In genomic region chr6:26175428-26176181, GRCh38 we compare ENCODE assay signal across 2 cellular contexts.
TF ChIP-seq lines count a peak whose summit lies in the region.

No MANE protein-coding gene starts in this region.

TF ChIP-seq in HEK293, 187 proteins besides CTCF, POLR2A, EP300 and RAD21 (continued from another document):
- TF ChIP-seq ZNF362 (tag by site-specific recombination; IDR thresholded peaks at IDR 0.05) (0 out of 2 replicates have a peak, but pooled peaks have one; percentile 33), MYNN (tag by site-specific recombination; IDR thresholded peaks at IDR 0.05; ENCODE audit: borderline replicate concordance) (peak; percentile 80), OVOL3 (tag by site-specific recombination; IDR thresholded peaks at IDR 0.05) (no peak), ZNF660 (tag by site-specific recombination; IDR thresholded peaks at IDR 0.05) (peak; percentile 65; the same call in 1 of the 2 replicates), ZBTB11 (tag by site-specific recombination; conservative IDR thresholded peaks at IDR 0.05; ENCODE audit: low read depth) (no peak), IKZF3 (tag by site-specific recombination; IDR thresholded peaks at IDR 0.05) (no peak), PATZ1 (tag by site-specific recombination; IDR thresholded peaks at IDR 0.05) (0 out of 2 replicates have a peak, but pooled peaks have one; percentile 21), ZNF654 (tag by site-specific recombination; IDR thresholded peaks at IDR 0.05; ENCODE audit: low read depth) (peak; percentile 89), ZNF513 (tag by site-specific recombination; IDR thresholded peaks at IDR 0.05) (peak; percentile 44; the same call in 1 of the 2 replicates), ZNF366 (tag by site-specific recombination; conservative IDR thresholded peaks at IDR 0.05) (peak; percentile 35; the same call in 1 of the 2 replicates), PRDM10 (tag by site-specific recombination; IDR thresholded peaks at IDR 0.05) (peak; percentile 35; the same call in 1 of the 2 replicates)

TF ChIP-seq in GM12878, 131 proteins besides CTCF, POLR2A, EP300 and RAD21 (continued from another document):
- TF ChIP-seq SKIL (IDR thresholded peaks at IDR 0.05; ENCODE audit: low read depth, poor library complexity, severe bottlenecking) (peak; percentile 67), MTA2 (IDR thresholded peaks at IDR 0.05; ENCODE audit: low read depth) (no peak; the same call in 1 of the 2 replicates), SMAD1 (IDR thresholded peaks at IDR 0.05; ENCODE audit: low read depth, partially characterized antibody) (no peak), RELB (IDR thresholded peaks at IDR 0.05; ENCODE audit: low read depth) (peak; percentile 65), NFIC (IDR thresholded peaks at IDR 0.05; ENCODE audit: low read depth, low read length) (0 out of 2 replicates have a peak, but pooled peaks have one; percentile 21), NBN (IDR thresholded peaks at IDR 0.05) (peak; percentile 63), ZNF384 (IDR thresholded peaks at IDR 0.05; ENCODE audit: borderline replicate concordance, low read depth, low read length) (peak; percentile 56; the same call in 1 of the 2 replicates), CBX3 (IDR thresholded peaks at IDR 0.05; ENCODE audit: borderline replicate concordance, low read depth) (no peak), MEF2B (IDR thresholded peaks at IDR 0.05; ENCODE audit: partially characterized antibody, poor library complexity, severe bottlenecking) (peak; percentile 92), PAX8 (IDR thresholded peaks at IDR 0.05) (0 out of 2 replicates have a peak, but pooled peaks have one; percentile 53), IKZF2 (IDR thresholded peaks at IDR 0.05) (peak; percentile 42 to 58; a peak in 3 of 4 replicates), SIX5 (IDR thresholded peaks at IDR 0.05; ENCODE audit: low read depth, low read length, severe bottlenecking) (peak; percentile 8), SMARCA5 (IDR thresholded peaks at IDR 0.05) (peak; percentile 93), MLLT1 (IDR thresholded peaks at IDR 0.05) (peak; percentile 61), ATF2 (IDR thresholded peaks at IDR 0.05; ENCODE audit: low read length) (no peak; the same call in 1 of the 2 replicates), YBX1 (IDR thresholded peaks at IDR 0.05) (0 out of 2 replicates have a peak, but pooled peaks have one; percentile 43), SMC3 (IDR thresholded peaks at IDR 0.05; ENCODE audit: borderline replicate concordance, low read length) (peak; percentile 51; the same call in 1 of the 2 replicates), BHLHE40 (IDR thresholded peaks at IDR 0.05; ENCODE audit: borderline replicate concordance in 1 of 2, low read depth in 2 of 2, low read length in 1 of 2) (no peak), ZNF592 (IDR thresholded peaks at IDR 0.05) (peak; percentile 50; the same call in 1 of the 2 replicates), IKZF1 (conservative IDR thresholded peaks at IDR 0.05) (no peak; the same call in 1 of the 2 replicates), ZNF24 (IDR thresholded peaks at IDR 0.05) (0 out of 2 replicates have a peak, but pooled peaks have one; percentile 47)
